In the genomic region with DNA sequence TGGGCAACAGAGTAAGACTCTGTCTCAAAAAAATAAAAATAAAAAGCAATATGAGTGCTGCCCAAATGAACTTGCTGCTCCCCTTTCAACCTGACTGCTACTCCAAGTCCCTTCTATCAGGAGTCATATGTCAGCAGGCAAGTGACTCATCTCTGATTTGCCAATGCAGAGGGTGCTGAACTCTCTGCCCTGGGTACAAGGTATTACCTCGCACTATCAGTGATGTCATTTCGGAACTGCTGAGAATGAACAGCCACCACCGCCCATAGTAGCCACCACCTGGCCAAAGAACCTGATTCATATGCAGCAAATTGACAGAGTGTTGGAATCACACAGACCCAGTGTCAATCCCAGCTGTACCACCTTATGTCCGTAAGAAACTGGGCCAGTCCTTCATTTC, we compare ENCODE assay signal across 21 cellular contexts. TPM values are rescaled to one million over a fixed set of nuclear protein-coding genes. Genes with fewer than 3 reads are reported as not detected.
DNase-seq lines count a peak whose midpoint lies in the region; ATAC-seq and TF ChIP-seq lines count a peak whose summit lies in the region.
"Had no signal": no experiment of that assay in that cellular context is flagged by ENCODE, and none has a peak within 500 bp of the region (broad histone marks: within the 10 kb centered on the region; RNA-seq: fewer than 3 reads in every experiment).

No MANE protein-coding gene starts in this region.

- H3K4me1 Mint-ChIP-seq in activated T-cell treated with anti-CD3 and anti-CD28 coated beads, Interleukin-2, amount 50 U/mL, for 72 hours (ENCODE audit: low read depth), result peaks cover 15% of the 10 kb centered on the region
- H3K4me1 Mint-ChIP-seq: CD4-positive, CD25-positive, alpha-beta regulatory T cell had no signal

- no peaks in the 10 kb centered on the region for H3K36me3 Mint-ChIP-seq in activated T-cell treated with anti-CD3 and anti-CD28 coated beads, Interleukin-2, amount 50 U/mL, for 72 hours (ENCODE audit: insufficient read depth in 2 of 2)

- TF ChIP-seq CTCF in RWPE1 (conservative IDR thresholded peaks at IDR 0.05; ENCODE audit: low read depth) (no peak), foreskin keratinocyte (conservative IDR thresholded peaks at IDR 0.05) (no peak)

- no peak overlapping the region for H3K4me3 ChIP-seq in aorta (ENCODE audit: low read length in 2 of 2)
- H3K4me3 ChIP-seq: ascending aorta, upper lobe of right lung had no signal

- H3K27me3 Mint-ChIP-seq in activated T-cell treated with anti-CD3 and anti-CD28 coated beads, Interleukin-2, amount 50 U/mL, for 72 hours (ENCODE audit: low read depth), result peaks cover 6% of the 10 kb centered on the region

- CTCF ChIA-PET in RWPE1 (lab: Yijun Ruan, JAX), result no interaction called here

- POLR2A ChIA-PET in RWPE1 (lab: Yijun Ruan, JAX; ENCODE audit: low non-redundant PET), result no interaction called here

- DNase-seq in activated T-cell treated with anti-CD3 and anti-CD28 coated beads, Interleukin-2, amount 50 U/mL, for 72 hours, result peak; percentile 14 to 22
- no peak for DNase-seq in activated T-cell treated with anti-CD3 and anti-CD28 coated beads, Interleukin-2, amount 50 U/mL, for 48 hours
- DNase-seq in RWPE1 (ENCODE audit: low spot score) (peak; percentile 79), foreskin keratinocyte (peak; percentile 53 to 73), KG1 (lab: John Stamatoyannopoulos, UW) (no peak), aorta (no peak), dedifferentiated amniotic fluid mesenchymal stem cell (ENCODE audit: extremely low spot score) (no peak)
- DNase-seq in stimulated activated naive CD8-positive, alpha-beta T cell treated with anti-CD3 and anti-CD28 coated beads, Interleukin-15, Interleukin-2, amounts not matched to agents 100 U/mL and 50 U/mL, for 24 hours, result no peak
- DNase-seq: CD4-positive, CD25-positive, alpha-beta regulatory T cell; DND-41; GOT3; IMR-90; NCI-H1048; NCI-H2029 treated with DMSO at 0.1 percent for 48 hours; NCI-H446 treated with DMSO at 0.1 percent for 48 hours; SHP77 treated with DMSO at 0.1 percent for 48 hours; stimulated activated naive CD4-positive, alpha-beta T cell treated with Interleukin-2 at 50 U/mL for 16 hours; T-helper 1 cell; upper lobe of right lung had no signal

- H3K4me1 ChIP-seq in foreskin keratinocyte (no peaks in the 10 kb centered on the region), aorta (ENCODE audit: control insufficient read depth in 1 of 2, insufficient read depth in 2 of 2, low read length in 2 of 2) (no peaks in the 10 kb centered on the region)
- H3K4me1 ChIP-seq: ascending aorta, upper lobe of right lung had no signal

- H3K9me3 Mint-ChIP-seq in activated T-cell treated with anti-CD3 and anti-CD28 coated beads, Interleukin-2, amount 50 U/mL, for 72 hours, result no peaks in the 10 kb centered on the region

- H3K27ac Mint-ChIP-seq in activated T-cell treated with anti-CD3 and anti-CD28 coated beads, Interleukin-2, amount 50 U/mL, for 72 hours, result no peak overlapping the region
- H3K27ac Mint-ChIP-seq: CD4-positive, CD25-positive, alpha-beta regulatory T cell had no signal

- H3K36me3 ChIP-seq in aorta (ENCODE audit: control insufficient read depth in 1 of 2, insufficient read depth in 2 of 2, low read length in 1 of 2), result no peaks in the 10 kb centered on the region
- H3K36me3 ChIP-seq: ascending aorta, neutrophil, upper lobe of right lung had no signal

- peaks cover 22% of the 10 kb centered on the region for H3K27me3 ChIP-seq in foreskin keratinocyte
- H3K27me3 ChIP-seq in aorta (ENCODE audit: control insufficient read depth in 1 of 2, insufficient read depth in 2 of 2, low read length in 1 of 2), result no peaks in the 10 kb centered on the region
- H3K27me3 ChIP-seq: ascending aorta, neutrophil, upper lobe of right lung had no signal

- 90 to 95% methylated on average over 4 of the region's 4 CpGs for WGBS in aorta, 2 donors

- intact Hi-C loops in aorta (cut with DNase I), result no loop called here

- ATAC-seq in activated T-cell treated with anti-CD3 and anti-CD28 coated beads, Interleukin-2, amount 50 U/mL, for 72 hours (replicated peaks in 1 of 2), result peak; percentile 62 to 86
- peak; percentile 84 for ATAC-seq in foreskin keratinocyte
- peak; percentile 63 for ATAC-seq in stimulated activated naive CD8-positive, alpha-beta T cell treated with anti-CD3 and anti-CD28 coated beads, Interleukin-15, Interleukin-2, amounts not matched to agents 100 U/mL and 50 U/mL, for 24 hours
- no peak for ATAC-seq in aorta (ENCODE audit: low FRiP score)
- ATAC-seq: upper lobe of right lung had no signal

- H3K9me3 ChIP-seq in aorta (ENCODE audit: control insufficient read depth, low read length), result no peaks in the 10 kb centered on the region
- H3K9me3 ChIP-seq: ascending aorta, neutrophil, upper lobe of right lung had no signal

- no peak overlapping the region for H3K4me3 Mint-ChIP-seq in activated T-cell treated with anti-CD3 and anti-CD28 coated beads, Interleukin-2, amount 50 U/mL, for 72 hours
- H3K4me3 Mint-ChIP-seq: CD4-positive, CD25-positive, alpha-beta regulatory T cell had no signal

- H3K27ac ChIP-seq in RWPE1 (no peak overlapping the region), foreskin keratinocyte (no peak overlapping the region), aorta (ENCODE audit: low read depth in 1 of 2, low read length in 2 of 2) (no peak overlapping the region)
- H3K27ac ChIP-seq: ascending aorta, neutrophil, upper lobe of right lung had no signal

RNA-seq across cellular contexts. Expression of a gene that starts 31.2 kb away (rescaled TPM):
- 10 to 100 TPM; 11.1 to 11.3 TPM for total RNA-seq in activated T-cell treated with anti-CD3 and anti-CD28 coated beads, Interleukin-2, amount 50 U/mL, for 72 hours
- 1.6 and 2.1 TPM in 2 replicates for total RNA-seq in foreskin keratinocyte
- polyA plus RNA-seq in foreskin keratinocyte, result 2.0 and 3.0 TPM in 2 replicates
- total RNA-seq in aorta, result 1 to 10 TPM; 7.8 to 9.8 TPM
- 10 to 100 TPM; 14.6 to 23.8 TPM for polyA plus RNA-seq in aorta

Comparison
In these comparisons a context has a peak if more than half of its experiments do, and no peak if none do; other contexts are left out.
1. DNase-seq: peak in activated T-cell treated with anti-CD3 and anti-CD28 coated beads, Interleukin-2, amount 50 U/mL, for 72 hours (2 of 2), RWPE1 (single experiment) and foreskin keratinocyte (2 of 2); none in activated T-cell treated with anti-CD3 and anti-CD28 coated beads, Interleukin-2, amount 50 U/mL, for 48 hours (0 of 2), stimulated activated naive CD8-positive, alpha-beta T cell treated with anti-CD3 and anti-CD28 coated beads, Interleukin-15, Interleukin-2, amounts not matched to agents 100 U/mL and 50 U/mL, for 24 hours (single experiment), KG1 (single experiment), aorta (0 of 2) and dedifferentiated amniotic fluid mesenchymal stem cell (single experiment).